14 cellular contexts compared by ENCODE assay signal in the genomic region with DNA sequence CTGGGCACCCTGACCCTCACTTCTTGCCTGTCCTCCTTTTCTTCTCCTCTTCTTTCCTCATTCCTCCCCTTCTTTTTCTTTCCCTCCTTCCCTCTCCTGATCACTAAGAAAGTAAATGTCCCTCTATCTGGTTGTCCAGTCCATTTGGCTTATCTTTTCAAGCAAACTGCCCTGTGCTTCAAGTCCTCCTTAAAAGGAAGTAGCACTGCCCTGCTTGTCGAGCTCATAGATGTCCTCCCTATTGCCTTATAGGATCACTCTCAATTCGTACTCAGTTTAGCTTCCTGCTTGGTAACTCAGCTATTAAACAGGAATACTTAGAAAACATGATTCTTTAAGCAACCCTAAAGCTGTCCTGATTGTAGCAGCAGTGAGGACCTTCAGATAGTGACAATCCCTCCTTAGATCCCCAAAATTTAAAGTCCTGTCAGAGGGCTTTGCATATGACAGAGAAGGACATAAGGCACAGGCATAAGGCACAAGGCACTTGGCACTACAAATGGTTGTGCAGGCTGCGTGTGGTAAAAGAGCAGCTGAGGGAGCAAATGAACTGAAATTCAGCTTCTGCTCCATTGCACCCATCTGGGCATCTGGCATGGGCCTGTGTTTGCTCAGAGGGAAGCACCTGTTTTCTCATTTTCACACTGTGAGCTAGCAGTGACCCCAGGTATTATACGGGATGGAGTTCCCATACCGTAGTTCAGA. TPM values are rescaled to one million over a fixed set of nuclear protein-coding genes. Genes with fewer than 3 reads are reported as not detected.
DNase-seq lines count a peak whose midpoint lies in the region; ATAC-seq, FAIRE-seq and TF ChIP-seq lines count a peak whose summit lies in the region.
"Had no signal": no experiment of that assay in that cellular context is flagged by ENCODE, and none has a peak within 500 bp of the region (broad histone marks: within the 10 kb centered on the region; RNA-seq: fewer than 3 reads in every experiment).

No MANE protein-coding gene starts in this region.

- H3K27ac ChIP-seq in K562 (ENCODE audit: extremely low read depth, low read depth, low read length) (peak overlapping the region; percentile 81), ovary (no peak overlapping the region)
- H3K27ac ChIP-seq: epithelial cell of prostate, right lobe of liver had no signal

- H3K4me1 ChIP-seq in K562 (replicated peaks in 1 of 2; ENCODE audit: control insufficient read depth in 2 of 2, insufficient read depth in 2 of 2, low read length in 2 of 2) (peaks cover 33 to 57% of the 10 kb centered on the region in 2 experiments), HAP-1 (no peaks in the 10 kb centered on the region), ovary (ENCODE audit: insufficient read depth) (no peaks in the 10 kb centered on the region)

- intact Hi-C loops in K562 (cut with micrococcal nuclease) (no loop called here), ovary (cut with DNase I) (no loop called here)

- BruUV-seq in K562 (replicated peaks; lab: Mats Ljungman, UMichigan), result no TSS peak

- POLR2A ChIA-PET in K562 (lab: Yijun Ruan, JAX), result interaction anchor here (0.6 to 3.7 kb wide), 3 partner anchors 9 to 128 kb away, joined by 4 to 18 read pairs (median 5); no protein-coding TSS in a partner anchor

- peak overlapping the region in 1 of 2 experiments; percentile 27; a peak in 2 of 4 replicates for H3K9ac ChIP-seq in K562 (ENCODE audit: insufficient read depth in 1 of 2, low read depth in 2 of 2, low read length in 2 of 2)

- ATAC-seq in GM19438 (IDR thresholded peaks at IDR 0.05; ENCODE audit: low read depth, unreplicated experiment), result peak; percentile 54
- ATAC-seq in HG03280 (IDR thresholded peaks at IDR 0.05; ENCODE audit: unreplicated experiment), result peak; percentile 32
- ATAC-seq in K562, result peak; percentile 72
- ATAC-seq: left cardiac atrium had no signal

- in situ Hi-C loops in K562 (cut with MboI), result no loop called here
- in situ Hi-C loops in HAP-1 (cut with MboI; ENCODE audit: low sequenced_read_pairs), result no loop called here

- DNase-seq in DMS53 (lab: John Stamatoyannopoulos, UW) (peak; percentile 42), K562 (ENCODE audit: extremely low read depth in 1 of 4, low spot score in 3 of 4) (peak; percentile 31 to 76 (median 46)), NOMO-1 treated with DMSO at 0.1 percent for 48 hours (lab: John Stamatoyannopoulos, UW; ENCODE audit: unreplicated experiment) (no peak), HAP-1 (ENCODE audit: low spot score in 2 of 2) (no peak), activated gamma-delta T cell treated with Interleukin-2 at 50 U/mL for 16 hours (no peak), ovary (no peak)
- DNase-seq: activated naive CD4-positive, alpha-beta T cell treated with anti-CD3 and anti-CD28 coated beads, Interleukin-2, amount 10 ng/mL, durations not matched to agents 7 days and 5 days; DMS153; left cardiac atrium; NCI-H1930; right lobe of liver had no signal

- H3K36me3 ChIP-seq in K562 (ENCODE audit: control insufficient read depth, insufficient read depth, low read length) (no peaks in the 10 kb centered on the region), HAP-1 (replicated peaks) (no peaks in the 10 kb centered on the region), ovary (no peaks in the 10 kb centered on the region)
- H3K36me3 ChIP-seq: right lobe of liver had no signal

- WGBS in K562 (ENCODE audit: insufficient coverage, low coverage, missing lambda C conversion rate), result 17% methylated on average over 5 of the region's 5 CpGs
- WGBS in ovary, 3 donors, result 65 to 74% (median 66%) methylated on average over 5 of the region's 5 CpGs

- no peaks in the 10 kb centered on the region for H3K79me2 ChIP-seq in K562 (ENCODE audit: control insufficient read depth, insufficient read depth, low read length)

- H2AFZ ChIP-seq in K562 (ENCODE audit: low read depth, low read length), result peak overlapping the region; percentile 80

- TF ChIP-seq RAD21 in K562 (CRISPR knock-in tag; conservative IDR thresholded peaks at IDR 0.05 in 1 of 2, IDR thresholded peaks at IDR 0.05 in 1 of 2), result no peak

- H3K9me3 ChIP-seq in K562 (replicated peaks; ENCODE audit: control insufficient read depth, insufficient read depth, low read depth, low read length) (no peaks in the 10 kb centered on the region), HAP-1 (no peaks in the 10 kb centered on the region), ovary (no peaks in the 10 kb centered on the region)
- H3K9me3 ChIP-seq: right lobe of liver had no signal

- TF ChIP-seq POLR2A in K562 (conservative IDR thresholded peaks at IDR 0.05), result no peak
- TF ChIP-seq POLR2A in ovary (IDR thresholded peaks at IDR 0.05), result no peak

- H3K27me3 ChIP-seq in K562 (ENCODE audit: control insufficient read depth in 2 of 2, insufficient read depth in 2 of 2, low read length in 2 of 2), result no peaks in the 10 kb centered on the region
- H3K27me3 ChIP-seq in HAP-1 (ENCODE audit: low read depth), result no peaks in the 10 kb centered on the region
- H3K27me3 ChIP-seq in ovary, result no peaks in the 10 kb centered on the region
- H3K27me3 ChIP-seq: right lobe of liver had no signal

- H3K9me1 ChIP-seq in K562 (ENCODE audit: control insufficient read depth, insufficient read depth, low read length), result no peaks in the 10 kb centered on the region

- H3K4me3 ChIP-seq in K562 (no peak overlapping the region), HAP-1 (no peak overlapping the region), ovary (no peak overlapping the region)
- H3K4me3 ChIP-seq: right lobe of liver had no signal

- peak; percentile 86 for FAIRE-seq in K562 (lab: Jason Lieb, UNC)

- peak overlapping the region; percentile 53 for H3K4me2 ChIP-seq in K562 (ENCODE audit: insufficient read depth, low read length)

- H4K20me1 ChIP-seq in K562 (replicated peaks; ENCODE audit: control insufficient read depth, insufficient read depth, low read length), result no peaks in the 10 kb centered on the region

- TF ChIP-seq CTCF in K562 (IDR thresholded peaks at IDR 0.05 in 2 of 3, conservative IDR thresholded peaks at IDR 0.05 in 1 of 3; ENCODE audit: insufficient read depth in 2 of 3, low read depth in 1 of 3, low read length in 3 of 3) (no peak), ovary (IDR thresholded peaks at IDR 0.05) (no peak)

- peak; percentile 71; the same call in 1 of the 2 replicates for TF ChIP-seq EP300 in K562 (IDR thresholded peaks at IDR 0.05; ENCODE audit: low read length)
- no peak for TF ChIP-seq EP300 in ovary (IDR thresholded peaks at IDR 0.05)

- CTCF ChIA-PET in K562 (lab: Yijun Ruan, JAX; ENCODE audit: low intra/inter-chr PET ratio), result no interaction called here

TF ChIP-seq in K562, 482 proteins besides CTCF, POLR2A, EP300 and RAD21 (continues in another document):
- no peak for TF ChIP-seq RBM17 (IDR thresholded peaks at IDR 0.05; ENCODE audit: borderline replicate concordance, low read depth, low read length)

RNA-seq across cellular contexts. Expression of gene SLAMF6, which starts 26.1 kb away (rescaled TPM):
- 0.33 and 0.60 TPM in 2 replicates for total RNA-seq in K562 (2011; cell fraction: chromatin; rRNA removed; ENCODE audit: low replicate concordance)
- 0.66 and 0.67 TPM in 2 replicates for total RNA-seq in K562 (2011; cell fraction: nucleolus; rRNA removed)
- total RNA-seq in K562 (2011; cell fraction: nucleoplasm; rRNA removed), result 1.1 and 1.5 TPM in 2 replicates
- total RNA-seq in K562 (2014; rRNA removed), result 0.94 and 1.1 TPM in 2 replicates
- total RNA-seq in K562 (2014; rRNA removed; fragmentation: Illumina TruSeq; extraction: Trizol), result 1.8 and 2.0 TPM in 2 replicates
- 3.9 and 4.8 TPM in 2 replicates for total RNA-seq in K562 (2015; rRNA removed; fragmentation: Illumina TruSeq; extraction: Trizol)
- total RNA-seq in K562 (2021), result 0.87 and 1.0 TPM in 2 replicates
- 0.70 and 0.77 TPM in 2 replicates for polyA plus RNA-seq in K562 (2011; rRNA removed)
- 0.43 and 0.80 TPM in 2 replicates for polyA plus RNA-seq in K562 (2011; cell fraction: cytosol; rRNA removed)
- 0.27 and 0.38 TPM in 2 replicates for polyA plus RNA-seq in K562 (2011; cell fraction: nucleus; rRNA removed)
- polyA plus RNA-seq in K562 (2012), result 3.0 and 10.1 TPM in 2 replicates
- polyA plus RNA-seq in K562 (2014; fragmentation: Illumina TruSeq; extraction: Trizol), result 2.0 and 2.9 TPM in 2 replicates
- 1 to 10 TPM in 1 of 2 experiments, under 1 TPM in 1; 0.56 to 1.7 TPM for polyA plus RNA-seq in K562 (2014; fragmentation: Nextera tagmentation; extraction: Ambion mirVana)
- 0.90 and 1.6 TPM in 2 replicates for polyA plus RNA-seq in K562 (2014; rRNA removed)
- 0.84 and 1.5 TPM in 2 replicates for polyA minus RNA-seq in K562 (2011; rRNA and poly(A)+ RNA removed)
- 0.73 TPM in 1 of 2 replicates, not detected in the other for polyA minus RNA-seq in K562 (2011; cell fraction: cytosol; rRNA and poly(A)+ RNA removed)
- polyA minus RNA-seq in K562 (2011; cell fraction: nucleus; rRNA and poly(A)+ RNA removed), result 0.22 and 0.27 TPM in 2 replicates
- under 1 TPM in 6 of 7 donors, not detected in 1; 0.13 to 0.72 (median 0.47) TPM for total RNA-seq in ovary
- polyA plus RNA-seq in ovary, result 1 to 10 TPM in 1 of 2 donors, under 1 TPM in 1; 0.24 to 4.2 TPM

RNA-seq across cellular contexts. Expression of gene CD84, which starts 30.2 kb away (rescaled TPM):
- 3.9 and 4.7 TPM in 2 replicates for total RNA-seq in K562 (2011; cell fraction: chromatin; rRNA removed; ENCODE audit: low replicate concordance)
- total RNA-seq in K562 (2011; cell fraction: nucleolus; rRNA removed), result 1.5 and 2.4 TPM in 2 replicates
- 2.9 and 3.3 TPM in 2 replicates for total RNA-seq in K562 (2011; cell fraction: nucleoplasm; rRNA removed)
- total RNA-seq in K562 (2014; rRNA removed) (0.82 and 1.4 TPM in 2 replicates), K562 (2014; rRNA removed; fragmentation: Illumina TruSeq; extraction: Trizol) (2.2 and 2.5 TPM in 2 replicates), K562 (2015; rRNA removed; fragmentation: Illumina TruSeq; extraction: Trizol) (6.8 TPM in 2 replicates), K562 (2021) (1.9 and 2.5 TPM in 2 replicates), ovary (10 to 100 TPM in 1 of 7 donors, 1 to 10 TPM in 5, under 1 TPM in 1; 0.91 to 10.9 (median 2.0) TPM)
- polyA plus RNA-seq in K562 (2011; rRNA removed) (2.0 and 7.3 TPM in 2 replicates), K562 (2014; fragmentation: Illumina TruSeq; extraction: Trizol) (3.1 and 3.5 TPM in 2 replicates), K562 (2014; fragmentation: Nextera tagmentation; extraction: Ambion mirVana) (1 to 10 TPM; 1.0 to 1.5 TPM), K562 (2014; rRNA removed) (1.6 and 1.8 TPM in 2 replicates), ovary (1 to 10 TPM in 1 of 2 donors, under 1 TPM in 1; 0.48 to 9.6 TPM)
- polyA plus RNA-seq in K562 (2011; cell fraction: cytosol; rRNA removed), result 0.37 and 4.0 TPM in 2 replicates
- polyA plus RNA-seq in K562 (2011; cell fraction: nucleus; rRNA removed), result 2.0 and 6.2 TPM in 2 replicates
- 3.1 and 5.8 TPM in 2 replicates for polyA plus RNA-seq in K562 (2012)
- polyA minus RNA-seq in K562 (2011; rRNA and poly(A)+ RNA removed), result 3.3 and 12.3 TPM in 2 replicates
- 0.48 and 1.8 TPM in 2 replicates for polyA minus RNA-seq in K562 (2011; cell fraction: cytosol; rRNA and poly(A)+ RNA removed)
- 0.94 and 7.8 TPM in 2 replicates for polyA minus RNA-seq in K562 (2011; cell fraction: nucleus; rRNA and poly(A)+ RNA removed)

Comparison
In these comparisons a context has a peak if more than half of its experiments do, and no peak if none do; other contexts are left out.
1. DNase-seq: peak in DMS53 (single experiment) and K562 (4 of 4); none in NOMO-1 treated with DMSO at 0.1 percent for 48 hours (single experiment), HAP-1 (0 of 2), activated gamma-delta T cell treated with Interleukin-2 at 50 U/mL for 16 hours (single experiment) and ovary (0 of 5).
2. Peak in every context shown above with its lines, with median percentiles within 50 percentile points of each other: ATAC-seq.